Comparison of ENCODE assay signal across 8 cellular contexts in the genomic region with DNA sequence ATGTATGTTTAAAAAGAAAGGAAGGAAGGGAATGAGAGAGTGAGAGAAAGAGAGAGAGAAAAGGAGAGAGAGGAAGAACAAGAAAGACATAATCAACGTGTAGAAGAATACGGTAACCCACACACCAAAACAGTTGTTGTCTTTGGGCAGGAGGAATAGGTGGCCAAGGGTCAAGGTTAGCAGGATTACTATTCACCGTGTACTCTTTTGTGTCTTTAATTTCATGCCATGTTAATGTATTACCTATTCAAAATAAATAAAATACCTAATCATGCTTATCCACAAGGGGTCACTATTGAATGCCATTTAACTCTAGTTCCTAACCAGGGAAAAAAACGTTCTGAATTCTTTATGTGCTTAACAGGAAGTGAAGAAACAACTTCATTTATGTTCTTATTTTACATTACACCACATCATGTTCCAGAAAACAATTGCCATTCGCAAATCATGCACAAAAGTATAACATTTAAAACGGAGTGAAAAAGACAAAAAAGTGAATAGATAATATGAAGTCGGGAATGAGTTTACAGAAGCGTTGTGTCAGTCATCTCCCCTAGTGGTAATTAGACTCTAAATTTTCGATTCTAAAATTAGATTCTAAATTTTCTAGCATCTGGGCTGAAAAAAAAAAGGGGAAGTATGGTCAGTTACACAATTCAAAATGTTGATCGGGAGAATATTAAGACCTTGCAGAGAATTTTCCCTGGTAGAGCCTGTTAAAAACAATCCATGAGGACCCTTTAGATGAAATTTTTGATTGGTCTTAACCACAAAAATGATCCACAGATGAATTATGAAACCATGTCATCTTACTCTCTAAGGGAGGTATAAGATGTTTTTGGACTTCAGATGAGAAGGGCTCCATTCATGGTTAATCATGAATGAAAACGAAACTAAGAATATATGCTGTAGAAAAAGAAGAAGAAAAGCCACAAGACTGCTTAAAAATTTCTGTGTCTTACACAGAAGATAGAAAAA. TPM values are rescaled to one million over a fixed set of nuclear protein-coding genes. Genes with fewer than 3 reads are reported as not detected.
A peak's percentile ranks its signal among the peaks of the same experiment; 100 is the strongest.
DNase-seq lines count a peak whose midpoint lies in the region; ATAC-seq lines count a peak whose summit lies in the region.

No MANE protein-coding gene starts in this region.

- peak overlapping the region; percentile 86 for H3K4me3 ChIP-seq in adipocyte (ENCODE audit: low read length)

- H3K9ac ChIP-seq in ES-I3 (ENCODE audit: low read depth, low read length) (peak overlapping the region; percentile 35; the same call in 1 of the 2 replicates), adipocyte (ENCODE audit: low read length) (peak overlapping the region; percentile 84)

- no peaks in the 10 kb centered on the region for H3K27me3 ChIP-seq in adipocyte (replicated peaks; ENCODE audit: control insufficient read depth, insufficient read depth, low read length)

- intact Hi-C loops in left cardiac atrium (cut with DNase I) (loop anchor here (5.0 to 10.0 kb wide), 2 partner anchors 93 to 96 kb away; no protein-coding TSS in a partner anchor), sciatic nerve (cut with DNase I) (no loop called here)

- no peaks in the 10 kb centered on the region for H3K36me3 ChIP-seq in ES-I3 (ENCODE audit: insufficient read depth, low read length)
- no peaks in the 10 kb centered on the region for H3K36me3 ChIP-seq in adipocyte (ENCODE audit: control insufficient read depth, insufficient read depth, low read length, severe bottlenecking)

- ATAC-seq in GM21526 (IDR thresholded peaks at IDR 0.05; ENCODE audit: low FRiP score, unreplicated experiment) (peak; percentile 64), left cardiac atrium (peak; percentile 87 to 88), sciatic nerve (peak; percentile 86)

- H3K9me3 ChIP-seq in ES-I3 (ENCODE audit: control insufficient read depth, insufficient read depth, low read length) (no peaks in the 10 kb centered on the region), adipocyte (ENCODE audit: control insufficient read depth, low read length) (no peaks in the 10 kb centered on the region)

- H3K4me1 ChIP-seq in ES-I3 (ENCODE audit: insufficient read depth, low read length) (no peaks in the 10 kb centered on the region), adipocyte (ENCODE audit: control insufficient read depth, insufficient read depth, low read length) (peaks cover 3% of the 10 kb centered on the region)

- DNase-seq in HS-27A (ENCODE audit: low read depth), result peak; percentile 47
- DNase-seq in NCI-H526 treated with DMSO at 0.1 percent for 48 hours (lab: John Stamatoyannopoulos, UW), result peak; percentile 78
- peak; percentile 92 for DNase-seq in adipocyte (ENCODE audit: low read depth)
- no peak for DNase-seq in left cardiac atrium
- no peak for DNase-seq in sciatic nerve (ENCODE audit: low spot score)
- DNase-seq in mesenteric fat pad (ENCODE audit: low spot score), result no peak

RNA-seq across cellular contexts. Expression of a gene that starts 0.7 kb away (rescaled TPM):
- under 1 TPM; 0.39 to 0.47 TPM for total RNA-seq in left cardiac atrium
- total RNA-seq in sciatic nerve, result 1.6 TPM
- 3.2 TPM for total RNA-seq in mesenteric fat pad

RNA-seq across cellular contexts. Expression of a gene that starts 11.9 kb away (rescaled TPM):
- total RNA-seq in left cardiac atrium (100 to 1,000 TPM; 146 to 181 TPM), sciatic nerve (37.6 TPM), mesenteric fat pad (57.2 TPM)

Comparison
In these comparisons a context has a peak if more than half of its experiments do, and no peak if none do; other contexts are left out.
1. DNase-seq: peak in HS-27A (single experiment), NCI-H526 treated with DMSO at 0.1 percent for 48 hours (single experiment) and adipocyte (single experiment); none in left cardiac atrium (single experiment), sciatic nerve (single experiment) and mesenteric fat pad (single experiment).
2. Peak in every context shown above with its lines, with median percentiles within 50 percentile points of each other: ATAC-seq.